Comparison of ENCODE assay signal across 1 cellular context in the genomic region with DNA sequence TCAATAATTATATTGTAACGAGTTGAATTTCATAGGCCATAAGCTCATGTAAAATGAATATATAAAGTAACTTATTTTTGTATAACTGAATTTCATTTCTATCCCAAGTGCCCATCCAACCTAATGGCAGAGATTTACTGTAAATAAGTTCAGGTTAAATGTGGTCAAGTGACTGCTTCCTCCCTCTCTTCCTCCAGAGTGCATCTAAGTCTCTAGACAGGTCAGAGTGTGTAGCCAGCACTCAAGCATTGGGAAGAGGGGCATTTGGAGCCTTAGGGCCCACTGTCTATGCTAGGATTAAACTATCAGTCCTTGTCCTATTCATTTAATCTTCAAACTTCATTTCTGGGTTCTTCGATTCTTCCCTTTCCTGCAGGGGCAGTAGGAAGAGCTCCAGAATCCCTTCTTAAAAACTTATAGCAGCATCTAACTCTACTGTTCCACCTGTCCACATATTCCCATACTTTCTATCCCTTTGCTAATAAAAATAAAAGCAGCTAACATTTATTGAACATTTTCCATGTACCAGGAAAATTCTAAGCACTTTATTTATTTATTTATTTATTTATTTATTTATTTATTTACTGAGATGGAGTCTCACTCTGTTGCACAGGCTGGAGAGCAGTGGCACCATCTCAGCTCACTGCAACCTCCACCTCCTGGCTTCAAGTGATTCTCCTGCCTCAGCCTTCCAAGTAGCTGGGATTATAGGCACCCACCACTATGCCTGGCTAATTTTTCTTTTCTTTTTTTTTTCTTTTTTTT.
TF ChIP-seq lines count a peak whose summit lies in the region.

No MANE protein-coding gene starts in this region.

TF ChIP-seq in HEK293, 187 proteins besides CTCF, POLR2A, EP300 and RAD21 (continued from another document):
- TF ChIP-seq, protein P1, sequence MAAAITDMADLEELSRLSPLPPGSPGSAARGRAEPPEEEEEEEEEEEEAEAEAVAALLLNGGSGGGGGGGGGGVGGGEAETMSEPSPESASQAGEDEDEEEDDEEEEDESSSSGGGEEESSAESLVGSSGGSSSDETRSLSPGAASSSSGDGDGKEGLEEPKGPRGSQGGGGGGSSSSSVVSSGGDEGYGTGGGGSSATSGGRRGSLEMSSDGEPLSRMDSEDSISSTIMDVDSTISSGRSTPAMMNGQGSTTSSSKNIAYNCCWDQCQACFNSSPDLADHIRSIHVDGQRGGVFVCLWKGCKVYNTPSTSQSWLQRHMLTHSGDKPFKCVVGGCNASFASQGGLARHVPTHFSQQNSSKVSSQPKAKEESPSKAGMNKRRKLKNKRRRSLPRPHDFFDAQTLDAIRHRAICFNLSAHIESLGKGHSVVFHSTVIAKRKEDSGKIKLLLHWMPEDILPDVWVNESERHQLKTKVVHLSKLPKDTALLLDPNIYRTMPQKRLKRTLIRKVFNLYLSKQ (tag by site-specific recombination; IDR thresholded peaks at IDR 0.05; ENCODE audit: borderline replicate concordance), result no peak
- TF ChIP-seq ZBTB8A (tag by site-specific recombination; IDR thresholded peaks at IDR 0.05) (peak; percentile 59), ZNF654 (tag by site-specific recombination; IDR thresholded peaks at IDR 0.05; ENCODE audit: low read depth) (peak; percentile 13; the same call in 1 of the 2 replicates), ZNF426 (tag by site-specific recombination; IDR thresholded peaks at IDR 0.05) (peak; percentile 58), ZFP69B (tag by site-specific recombination; IDR thresholded peaks at IDR 0.05) (no peak), ZNF785 (tag by site-specific recombination; IDR thresholded peaks at IDR 0.05) (no peak), ZBTB49 (tag by site-specific recombination; IDR thresholded peaks at IDR 0.05; ENCODE audit: low read depth) (no peak), KLF7 (tag by site-specific recombination; IDR thresholded peaks at IDR 0.05; ENCODE audit: borderline replicate concordance) (no peak), ZNF664 (tag by site-specific recombination; IDR thresholded peaks at IDR 0.05) (0 out of 2 replicates have a peak, but pooled peaks have one; percentile 15)
